Comparison of ENCODE assay signal across 16 cellular contexts in genomic region chr3:101521251-101521701, GRCh38. TPM values are rescaled to one million over a fixed set of nuclear protein-coding genes. Genes with fewer than 3 reads are reported as not detected.
DNase-seq lines count a peak whose midpoint lies in the region; ATAC-seq and TF ChIP-seq lines count a peak whose summit lies in the region.
"Had no signal": no experiment of that assay in that cellular context is flagged by ENCODE, and none has a peak within 500 bp of the region (broad histone marks: within the 10 kb centered on the region; RNA-seq: fewer than 3 reads in every experiment).

No MANE protein-coding gene starts in this region.

- peaks cover 20% of the 10 kb centered on the region for H3F3A ChIP-seq in MM.1S (ENCODE audit: insufficient read depth, low read length)

- no peak for DNase-seq in activated T-cell treated with anti-CD3 and anti-CD28 coated beads, Interleukin-2, amount 50 U/mL, for 72 hours
- no peak for DNase-seq in activated T-cell treated with anti-CD3 and anti-CD28 coated beads, Interleukin-2, amount 50 U/mL, for 48 hours
- DNase-seq in RWPE2 (ENCODE audit: low spot score) (no peak), pulmonary artery endothelial cell (ENCODE audit: low read depth, low spot score) (peak; percentile 74), DMS114 treated with DMSO at 0.1 percent for 48 hours (lab: John Stamatoyannopoulos, UW; ENCODE audit: unreplicated experiment) (no peak), MM.1S (no peak), AG08395 (ENCODE audit: low spot score) (no peak)
- no peak for DNase-seq in activated naive CD8-positive, alpha-beta T cell treated with anti-CD3 and anti-CD28 coated beads, Interleukin-2, amount 50 U/mL, for 24 hours
- DNase-seq: activated B cell treated with CpG ODN at 0.5 μM for 24 hours, dorsolateral prefrontal cortex, foreskin melanocyte, NCI-H187, NCI-H774, pancreas had no signal

- no peak overlapping the region for H3K9ac ChIP-seq in MM.1S (ENCODE audit: low read length)

- no peak for ATAC-seq in activated T-cell treated with anti-CD3 and anti-CD28 coated beads, Interleukin-2, amount 50 U/mL, for 72 hours (replicated peaks in 1 of 2)
- peak; percentile 55 for ATAC-seq in RWPE2 (ENCODE audit: low read depth)
- ATAC-seq in activated naive CD8-positive, alpha-beta T cell treated with anti-CD3 and anti-CD28 coated beads, Interleukin-2, amount 50 U/mL, for 24 hours, result no peak
- ATAC-seq: GM12878 had no signal

- peaks cover 4 to 5% of the 10 kb centered on the region in 2 donors for H3K36me3 Mint-ChIP-seq in activated T-cell treated with anti-CD3 and anti-CD28 coated beads, Interleukin-2, amount 50 U/mL, for 72 hours (ENCODE audit: insufficient read depth in 2 of 2)
- no peaks in the 10 kb centered on the region for H3K36me3 Mint-ChIP-seq in activated naive CD8-positive, alpha-beta T cell treated with anti-CD3 and anti-CD28 coated beads, Interleukin-2, amount 50 U/mL, for 24 hours (ENCODE audit: low read depth)

- peak overlapping the region; percentile 89 for H3K27ac Mint-ChIP-seq in activated T-cell treated with anti-CD3 and anti-CD28 coated beads, Interleukin-2, amount 50 U/mL, for 72 hours
- peak overlapping the region; percentile 53 for H3K27ac Mint-ChIP-seq in activated naive CD8-positive, alpha-beta T cell treated with anti-CD3 and anti-CD28 coated beads, Interleukin-2, amount 50 U/mL, for 24 hours
- H3K27ac Mint-ChIP-seq: activated B cell treated with CpG ODN at 0.5 μM for 24 hours had no signal

- H4K20me1 ChIP-seq in MM.1S (ENCODE audit: insufficient read depth, low read length), result no peaks in the 10 kb centered on the region

- H3K79me2 ChIP-seq in MM.1S (ENCODE audit: low read length), result no peaks in the 10 kb centered on the region

- peak overlapping the region; percentile 52 for H3K27ac ChIP-seq in RWPE2 (ENCODE audit: poor library complexity, severe bottlenecking)
- no peak overlapping the region for H3K27ac ChIP-seq in MM.1S (ENCODE audit: low read length)
- H3K27ac ChIP-seq: dorsolateral prefrontal cortex, SJSA1 had no signal

- H3K4me3 ChIP-seq in RWPE2 (ENCODE audit: severe bottlenecking) (no peak overlapping the region), MM.1S (ENCODE audit: low read length) (no peak overlapping the region)
- H3K4me3 ChIP-seq: dorsolateral prefrontal cortex, GM12878, pancreas, SJSA1 had no signal

- H2AFZ ChIP-seq in MM.1S (ENCODE audit: low read length), result no peak overlapping the region

- H3K4me3 Mint-ChIP-seq in activated T-cell treated with anti-CD3 and anti-CD28 coated beads, Interleukin-2, amount 50 U/mL, for 72 hours, result peak overlapping the region; percentile 81 to 85
- peak overlapping the region; percentile 37 for H3K4me3 Mint-ChIP-seq in activated naive CD8-positive, alpha-beta T cell treated with anti-CD3 and anti-CD28 coated beads, Interleukin-2, amount 50 U/mL, for 24 hours
- H3K4me3 Mint-ChIP-seq: activated B cell treated with CpG ODN at 0.5 μM for 24 hours had no signal

- H3K9me2 ChIP-seq in MM.1S (replicated peaks; ENCODE audit: insufficient read depth, low read length), result no peaks in the 10 kb centered on the region

- no peaks in the 10 kb centered on the region for H3K9me3 ChIP-seq in RWPE2 (ENCODE audit: severe bottlenecking)
- H3K9me3 ChIP-seq in MM.1S (replicated peaks; ENCODE audit: insufficient read depth, low read length), result no peaks in the 10 kb centered on the region
- H3K9me3 ChIP-seq: pancreas, SJSA1 had no signal

- H3K4me1 ChIP-seq in RWPE2 (ENCODE audit: insufficient read depth, poor library complexity, severe bottlenecking) (peaks cover 36% of the 10 kb centered on the region), MM.1S (ENCODE audit: low read length) (peaks cover 14% of the 10 kb centered on the region)
- H3K4me1 ChIP-seq: SJSA1 had no signal

- no peak overlapping the region for H3K4me2 ChIP-seq in MM.1S (ENCODE audit: low read depth, low read length)

- H3K36me3 ChIP-seq in RWPE2 (ENCODE audit: low read depth) (no peaks in the 10 kb centered on the region), MM.1S (replicated peaks; ENCODE audit: insufficient read depth, low read length) (no peaks in the 10 kb centered on the region)
- H3K36me3 ChIP-seq: pancreas, SJSA1 had no signal

- H3K4me1 Mint-ChIP-seq in activated T-cell treated with anti-CD3 and anti-CD28 coated beads, Interleukin-2, amount 50 U/mL, for 72 hours (ENCODE audit: low read depth), result peaks cover 58% of the 10 kb centered on the region
- peaks cover 44% of the 10 kb centered on the region for H3K4me1 Mint-ChIP-seq in activated naive CD8-positive, alpha-beta T cell treated with anti-CD3 and anti-CD28 coated beads, Interleukin-2, amount 50 U/mL, for 24 hours

- TF ChIP-seq CTCF in RWPE2 (IDR thresholded peaks at IDR 0.05; ENCODE audit: poor library complexity, severe bottlenecking) (no peak), MM.1S (IDR thresholded peaks at IDR 0.05; ENCODE audit: low read length) (no peak)

- H3K27me3 ChIP-seq in RWPE2 (ENCODE audit: insufficient read depth, poor library complexity, severe bottlenecking) (no peaks in the 10 kb centered on the region), MM.1S (replicated peaks; ENCODE audit: insufficient read depth, low read length) (no peaks in the 10 kb centered on the region)

- H3K9me3 Mint-ChIP-seq in activated T-cell treated with anti-CD3 and anti-CD28 coated beads, Interleukin-2, amount 50 U/mL, for 72 hours, result peaks cover 4 to 6% of the 10 kb centered on the region in 2 donors
- no peaks in the 10 kb centered on the region for H3K9me3 Mint-ChIP-seq in activated naive CD8-positive, alpha-beta T cell treated with anti-CD3 and anti-CD28 coated beads, Interleukin-2, amount 50 U/mL, for 24 hours
- H3K9me3 Mint-ChIP-seq: activated B cell treated with CpG ODN at 0.5 μM for 24 hours had no signal

- H3K27me3 Mint-ChIP-seq in activated T-cell treated with anti-CD3 and anti-CD28 coated beads, Interleukin-2, amount 50 U/mL, for 72 hours (ENCODE audit: low read depth), result no peaks in the 10 kb centered on the region
- H3K27me3 Mint-ChIP-seq in activated naive CD8-positive, alpha-beta T cell treated with anti-CD3 and anti-CD28 coated beads, Interleukin-2, amount 50 U/mL, for 24 hours, result no peaks in the 10 kb centered on the region
- H3K27me3 Mint-ChIP-seq: activated B cell treated with CpG ODN at 0.5 μM for 24 hours had no signal

RNA-seq across cellular contexts. Expression of gene SENP7, which starts 8.3 kb away (rescaled TPM):
- 10 to 100 TPM; 26.9 to 27.1 TPM for total RNA-seq in activated T-cell treated with anti-CD3 and anti-CD28 coated beads, Interleukin-2, amount 50 U/mL, for 72 hours
- 8.0 and 16.6 TPM in 2 replicates for total RNA-seq in pulmonary artery endothelial cell

RNA-seq across cellular contexts. Expression of gene TRMT10C, which starts 40.4 kb away (rescaled TPM):
- total RNA-seq in activated T-cell treated with anti-CD3 and anti-CD28 coated beads, Interleukin-2, amount 50 U/mL, for 72 hours, result 10 to 100 TPM; 19.3 to 22.0 TPM
- total RNA-seq in pulmonary artery endothelial cell, result 38.8 and 39.9 TPM in 2 replicates

RNA-seq across cellular contexts. Expression of gene PCNP, which starts 52.7 kb away (rescaled TPM):
- total RNA-seq in activated T-cell treated with anti-CD3 and anti-CD28 coated beads, Interleukin-2, amount 50 U/mL, for 72 hours, result 100 to 1,000 TPM; 211 to 242 TPM
- 80.3 and 97.8 TPM in 2 replicates for total RNA-seq in pulmonary artery endothelial cell
